Comparison of ENCODE assay signal across 8 cellular contexts in the genomic region with DNA sequence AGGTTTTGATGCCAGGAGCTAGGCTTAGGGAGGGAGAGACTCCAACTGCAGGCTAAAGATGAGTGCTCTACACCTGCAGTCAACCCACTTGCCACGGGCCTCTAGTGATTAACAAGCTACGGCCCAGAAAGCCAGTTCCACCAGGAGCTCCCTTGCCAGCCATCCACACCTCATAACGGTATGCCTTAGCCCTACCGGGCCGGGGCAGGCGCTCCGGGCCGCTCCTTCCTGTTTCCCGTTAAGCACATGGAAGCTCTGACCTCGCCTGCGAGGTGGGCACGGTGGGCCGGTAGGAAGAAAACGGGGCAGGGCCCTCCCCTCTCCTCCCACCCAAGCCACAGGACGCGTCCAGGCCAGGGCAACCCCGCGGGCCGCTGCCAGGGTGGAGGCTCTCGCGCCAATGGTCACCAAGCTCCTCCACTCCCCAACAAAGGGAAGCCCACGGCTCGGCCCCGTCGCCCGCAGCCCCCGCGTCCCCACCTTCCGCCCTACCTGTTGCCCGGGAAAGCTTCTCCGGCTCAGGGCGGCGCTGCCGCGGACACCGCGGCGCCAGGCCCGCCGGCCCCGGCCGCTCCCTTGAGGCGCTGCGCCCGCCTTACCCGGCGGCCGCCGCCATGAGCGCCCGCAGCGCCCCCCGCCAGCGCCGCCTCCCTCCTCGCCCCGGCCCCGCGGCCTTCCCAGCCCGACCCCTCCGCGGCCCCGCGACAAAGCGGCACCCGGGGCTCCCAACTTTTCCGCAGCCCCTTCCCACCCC. TPM values are rescaled to one million over a fixed set of nuclear protein-coding genes. Genes with fewer than 3 reads are reported as not detected.
A peak's percentile ranks its signal among the peaks of the same experiment; 100 is the strongest.
DNase-seq lines count a peak whose midpoint lies in the region; ATAC-seq, FAIRE-seq and TF ChIP-seq lines count a peak whose summit lies in the region.

No MANE protein-coding gene starts in this region.

- H3K9me3 ChIP-seq in left lung: no peaks in the 10 kb centered on the region

- no peaks in the 10 kb centered on the region for H3K27me3 ChIP-seq in left lung

- no peaks in the 10 kb centered on the region for H3K27me3 Mint-ChIP-seq in chondrocyte (ENCODE audit: low read depth)

- H3K27ac ChIP-seq in left lung: peak overlapping the region; percentile 91 to 92

- TF ChIP-seq CTCF in LNCaP clone FGC (IDR thresholded peaks at IDR 0.05; ENCODE audit: control insufficient read depth, extremely low read depth, insufficient read depth): no peak
- TF ChIP-seq CTCF in chondrocyte (IDR thresholded peaks at IDR 0.05): peak; percentile 10
- no peak for TF ChIP-seq CTCF in left lung (IDR thresholded peaks at IDR 0.05)
- no peak for TF ChIP-seq CTCF in D721Med (IDR thresholded peaks at IDR 0.05; ENCODE audit: insufficient read depth, missing control alignments)

- peak; percentile 87 for DNase-seq in D341Med (ENCODE audit: low spot score)
- DNase-seq in LNCaP clone FGC (ENCODE audit: low read depth): no peak
- DNase-seq in activated CD4-positive, CD25-positive, alpha-beta regulatory T cell treated with anti-CD3 and anti-CD28 coated beads, Interleukin-2, amount 50 U/mL, for 72 hours: peak; percentile 51
- no peak for DNase-seq in chondrocyte (ENCODE audit: low spot score)
- DNase-seq in left lung: peak; percentile 56 to 86
- DNase-seq in stimulated activated CD8-positive, alpha-beta memory T cell treated with anti-CD3 and anti-CD28 coated beads, Interleukin-2, amount 100 ng/mL, for 48 hours (ENCODE audit: low read depth in 2 of 2): peak; percentile 26 to 33
- no peak for DNase-seq in D721Med (ENCODE audit: insufficient read length, low spot score)

- peaks cover 60% of the 10 kb centered on the region for H3K4me1 Mint-ChIP-seq in chondrocyte (ENCODE audit: low read depth)

- peak overlapping the region; percentile 93 for H3K27ac Mint-ChIP-seq in chondrocyte (ENCODE audit: unreplicated experiment)

- FAIRE-seq in D721Med (lab: Jason Lieb, UNC): no peak

- peaks cover 0 to 8% of the 10 kb centered on the region in 2 donors for H3K36me3 ChIP-seq in left lung

- H3K9me3 Mint-ChIP-seq in chondrocyte (ENCODE audit: low read depth): no peaks in the 10 kb centered on the region

- H3K4me1 ChIP-seq in left lung: peaks cover 49 to 91% of the 10 kb centered on the region in 2 donors

- peak overlapping the region; percentile 84 for H3K4me3 ChIP-seq in LNCaP clone FGC (ENCODE audit: low read depth, low read length)
- H3K4me3 ChIP-seq in left lung: peak overlapping the region; percentile 78 to 87

- no peaks in the 10 kb centered on the region for H3K36me3 Mint-ChIP-seq in chondrocyte (ENCODE audit: low read depth)

- H3K4me3 Mint-ChIP-seq in chondrocyte (ENCODE audit: unreplicated experiment): peak overlapping the region; percentile 83

- intact Hi-C loops in left lung (cut with DNase I): no loop called here

- ATAC-seq in GM21515 (IDR thresholded peaks at IDR 0.05; ENCODE audit: unreplicated experiment) (peak; percentile 51), left lung (peak; percentile 1)

RNA-seq across cellular contexts. Expression of a gene that starts 0.6 kb away (rescaled TPM):
- total RNA-seq in chondrocyte: 199 to 223 TPM (median 217 TPM) in 3 replicates
- total RNA-seq in left lung: 100 to 1,000 TPM; 325 to 359 TPM

RNA-seq across cellular contexts. Expression of a gene that starts 8.1 kb away (rescaled TPM):
- total RNA-seq in chondrocyte (0.54 TPM in 1 of 3 replicates, not detected in the others), left lung (1 to 10 TPM; 1.1 to 2.4 TPM)

RNA-seq across cellular contexts. Expression of a gene that starts 32.7 kb away (rescaled TPM):
- total RNA-seq in chondrocyte: 12.5 to 18.2 TPM (median 14.8 TPM) in 3 replicates
- total RNA-seq in left lung: 10 to 100 TPM; 26.0 to 32.9 TPM

RNA-seq across cellular contexts. Expression of a gene that starts 34.2 kb away (rescaled TPM):
- 14.1 to 15.4 TPM (median 15.3 TPM) in 3 replicates for total RNA-seq in chondrocyte
- total RNA-seq in left lung: 10 to 100 TPM; 15.1 to 18.1 TPM

RNA-seq across cellular contexts. Expression of a gene that starts 47.8 kb away (rescaled TPM):
- total RNA-seq in chondrocyte (35.0 to 44.1 TPM (median 35.9 TPM) in 3 replicates), left lung (10 to 100 TPM; 33.1 to 49.7 TPM)

Comparison
In these comparisons a context has a peak if more than half of its experiments do, and no peak if none do; other contexts are left out.
1. DNase-seq: peak in D341Med (single experiment), activated CD4-positive, CD25-positive, alpha-beta regulatory T cell treated with anti-CD3 and anti-CD28 coated beads, Interleukin-2, amount 50 U/mL, for 72 hours (single experiment), left lung (2 of 2) and stimulated activated CD8-positive, alpha-beta memory T cell treated with anti-CD3 and anti-CD28 coated beads, Interleukin-2, amount 100 ng/mL, for 48 hours (2 of 2); none in LNCaP clone FGC (single experiment), chondrocyte (single experiment) and D721Med (single experiment).